Comparison of ENCODE assay signal across 12 cellular contexts in the genomic region with DNA sequence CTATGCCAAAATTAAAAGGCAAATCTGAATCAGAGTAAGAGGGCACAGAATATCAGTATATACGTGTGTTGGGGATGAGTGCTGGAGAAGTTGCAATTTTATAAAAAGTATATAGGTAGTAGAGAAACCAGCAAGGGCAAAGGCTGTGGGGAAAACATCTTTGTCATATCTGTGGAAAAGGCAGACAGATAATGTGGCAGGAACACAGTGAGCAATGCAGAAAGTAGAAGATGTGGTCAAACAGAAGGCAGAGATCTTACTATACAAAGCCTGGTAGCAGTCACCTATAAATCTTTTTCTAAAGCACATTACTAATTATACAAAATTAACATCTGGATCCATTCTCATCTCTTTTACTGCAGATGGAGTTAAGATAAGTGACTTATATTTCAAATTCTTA.
DNase-seq lines count a peak whose midpoint lies in the region; ATAC-seq lines count a peak whose summit lies in the region.
"Had no signal": no experiment of that assay in that cellular context is flagged by ENCODE, and none has a peak within 500 bp of the region (broad histone marks: within the 10 kb centered on the region; RNA-seq: fewer than 3 reads in every experiment).

No MANE protein-coding gene starts in this region.

- no peaks in the 10 kb centered on the region for H3K36me3 Mint-ChIP-seq in activated CD4-positive, alpha-beta T cell treated with anti-CD3 and anti-CD28 coated beads for 36 hours (ENCODE audit: low read depth)
- no peaks in the 10 kb centered on the region for H3K36me3 Mint-ChIP-seq in activated naive CD8-positive, alpha-beta T cell treated with anti-CD3 and anti-CD28 coated beads, Interleukin-2, amount 50 U/mL, for 24 hours (ENCODE audit: low read depth)
- no peaks in the 10 kb centered on the region for H3K36me3 Mint-ChIP-seq in activated naive CD8-positive, alpha-beta T cell treated with anti-CD3 and anti-CD28 coated beads for 36 hours
- no peaks in the 10 kb centered on the region for H3K36me3 Mint-ChIP-seq in stimulated activated effector memory CD8-positive, alpha-beta T cell treated with anti-CD3 and anti-CD28 coated beads, Interleukin-12 subunit alpha, Interleukin-12 subunit beta, amount 100 ng/mL, for 72 hours

- no peak overlapping the region for H3K27ac Mint-ChIP-seq in activated CD4-positive, alpha-beta T cell treated with anti-CD3 and anti-CD28 coated beads for 36 hours
- no peak overlapping the region for H3K27ac Mint-ChIP-seq in activated naive CD8-positive, alpha-beta T cell treated with anti-CD3 and anti-CD28 coated beads, Interleukin-2, amount 50 U/mL, for 24 hours
- H3K27ac Mint-ChIP-seq in activated naive CD8-positive, alpha-beta T cell treated with anti-CD3 and anti-CD28 coated beads for 36 hours = no peak overlapping the region
- no peak overlapping the region for H3K27ac Mint-ChIP-seq in stimulated activated effector memory CD8-positive, alpha-beta T cell treated with anti-CD3 and anti-CD28 coated beads, Interleukin-12 subunit alpha, Interleukin-12 subunit beta, amount 100 ng/mL, for 72 hours
- H3K27ac Mint-ChIP-seq: CD14-positive monocyte, HFFc6 had no signal

- H3K4me1 Mint-ChIP-seq in activated CD4-positive, alpha-beta T cell treated with anti-CD3 and anti-CD28 coated beads for 36 hours = peaks cover 11% of the 10 kb centered on the region
- H3K4me1 Mint-ChIP-seq in activated naive CD8-positive, alpha-beta T cell treated with anti-CD3 and anti-CD28 coated beads, Interleukin-2, amount 50 U/mL, for 24 hours = peaks cover 6% of the 10 kb centered on the region
- H3K4me1 Mint-ChIP-seq in activated naive CD8-positive, alpha-beta T cell treated with anti-CD3 and anti-CD28 coated beads for 36 hours = peaks cover 5% of the 10 kb centered on the region
- H3K4me1 Mint-ChIP-seq in stimulated activated effector memory CD8-positive, alpha-beta T cell treated with anti-CD3 and anti-CD28 coated beads, Interleukin-12 subunit alpha, Interleukin-12 subunit beta, amount 100 ng/mL, for 72 hours = no peaks in the 10 kb centered on the region

- ATAC-seq in activated CD4-positive, alpha-beta T cell treated with anti-CD3 and anti-CD28 coated beads for 36 hours = peak; percentile 80
- peak; percentile 59 for ATAC-seq in activated naive CD8-positive, alpha-beta T cell treated with anti-CD3 and anti-CD28 coated beads, Interleukin-2, amount 50 U/mL, for 24 hours
- peak; percentile 90 for ATAC-seq in stimulated activated effector memory CD8-positive, alpha-beta T cell treated with anti-CD3 and anti-CD28 coated beads, Interleukin-12 subunit alpha, Interleukin-12 subunit beta, amount 100 ng/mL, for 72 hours
- ATAC-seq: GM12878 had no signal

- intact Hi-C loops in activated CD4-positive, alpha-beta T cell treated with anti-CD3 and anti-CD28 coated beads for 36 hours (cut with DNase I, micrococcal nuclease) = no loop called here

- H3K9me3 Mint-ChIP-seq in activated CD4-positive, alpha-beta T cell treated with anti-CD3 and anti-CD28 coated beads for 36 hours (ENCODE audit: low read depth) = no peaks in the 10 kb centered on the region
- no peaks in the 10 kb centered on the region for H3K9me3 Mint-ChIP-seq in activated naive CD8-positive, alpha-beta T cell treated with anti-CD3 and anti-CD28 coated beads, Interleukin-2, amount 50 U/mL, for 24 hours
- H3K9me3 Mint-ChIP-seq in activated naive CD8-positive, alpha-beta T cell treated with anti-CD3 and anti-CD28 coated beads for 36 hours = no peaks in the 10 kb centered on the region
- H3K9me3 Mint-ChIP-seq in stimulated activated effector memory CD8-positive, alpha-beta T cell treated with anti-CD3 and anti-CD28 coated beads, Interleukin-12 subunit alpha, Interleukin-12 subunit beta, amount 100 ng/mL, for 72 hours = no peaks in the 10 kb centered on the region
- H3K9me3 Mint-ChIP-seq: CD14-positive monocyte, HFFc6 had no signal

- CTCF ChIA-PET in activated CD4-positive, alpha-beta T cell treated with anti-CD3 and anti-CD28 coated beads for 36 hours (lab: Charles Lee) = interaction anchor here (1.3 kb wide), 1 partner anchor 10 kb away, joined by 3 read pairs; no protein-coding TSS in a partner anchor

- no peak overlapping the region for H3K4me3 Mint-ChIP-seq in activated CD4-positive, alpha-beta T cell treated with anti-CD3 and anti-CD28 coated beads for 36 hours
- H3K4me3 Mint-ChIP-seq in activated naive CD8-positive, alpha-beta T cell treated with anti-CD3 and anti-CD28 coated beads, Interleukin-2, amount 50 U/mL, for 24 hours = no peak overlapping the region
- H3K4me3 Mint-ChIP-seq in activated naive CD8-positive, alpha-beta T cell treated with anti-CD3 and anti-CD28 coated beads for 36 hours = no peak overlapping the region
- H3K4me3 Mint-ChIP-seq in stimulated activated effector memory CD8-positive, alpha-beta T cell treated with anti-CD3 and anti-CD28 coated beads, Interleukin-12 subunit alpha, Interleukin-12 subunit beta, amount 100 ng/mL, for 72 hours = no peak overlapping the region
- H3K4me3 Mint-ChIP-seq: CD14-positive monocyte, HFFc6 had no signal

- H3K27me3 Mint-ChIP-seq in activated CD4-positive, alpha-beta T cell treated with anti-CD3 and anti-CD28 coated beads for 36 hours = no peaks in the 10 kb centered on the region
- H3K27me3 Mint-ChIP-seq in activated naive CD8-positive, alpha-beta T cell treated with anti-CD3 and anti-CD28 coated beads, Interleukin-2, amount 50 U/mL, for 24 hours = no peaks in the 10 kb centered on the region
- H3K27me3 Mint-ChIP-seq in activated naive CD8-positive, alpha-beta T cell treated with anti-CD3 and anti-CD28 coated beads for 36 hours = no peaks in the 10 kb centered on the region

- POLR2A ChIA-PET in activated CD4-positive, alpha-beta T cell treated with anti-CD3 and anti-CD28 coated beads for 36 hours (lab: Charles Lee) = no interaction called here

- no peak for DNase-seq in activated CD4-positive, alpha-beta T cell treated with anti-CD3 and anti-CD28 coated beads for 36 hours
- DNase-seq in activated CD4-positive, alpha-beta T cell treated with anti-CD3 and anti-CD28 coated beads, Interleukin-2, amount 50 U/mL, for 4 hours = no peak
- no peak for DNase-seq in activated naive CD8-positive, alpha-beta T cell treated with anti-CD3 and anti-CD28 coated beads, Interleukin-2, amount 50 U/mL, for 24 hours
- no peak for DNase-seq in activated naive CD8-positive, alpha-beta T cell treated with anti-CD3 and anti-CD28 coated beads for 36 hours
- DNase-seq in stimulated activated effector memory CD8-positive, alpha-beta T cell treated with anti-CD3 and anti-CD28 coated beads, Interleukin-12 subunit alpha, Interleukin-12 subunit beta, amount 100 ng/mL, for 72 hours (ENCODE audit: low spot score in 2 of 2) = no peak
- DNase-seq in DMS79 (lab: John Stamatoyannopoulos, UW) = no peak
- DNase-seq in NCI-H2171 (lab: John Stamatoyannopoulos, UW) = no peak
- DNase-seq: DMS53, HCEC 1CT, HFFc6 had no signal
